17 cellular contexts compared by ENCODE assay signal in genomic region chr3:49664300-49664699, GRCh38. TPM values are rescaled to one million over a fixed set of nuclear protein-coding genes. Genes with fewer than 3 reads are reported as not detected.
DNase-seq lines count a peak whose midpoint lies in the region; ATAC-seq and TF ChIP-seq lines count a peak whose summit lies in the region.
"Had no signal": no experiment of that assay in that cellular context is flagged by ENCODE, and none has a peak within 500 bp of the region (broad histone marks: within the 10 kb centered on the region; RNA-seq: fewer than 3 reads in every experiment).

No MANE protein-coding gene starts in this region.

- intact Hi-C loops in dorsolateral prefrontal cortex (cut with DNase I) (no loop called here), natural killer cell (cut with micrococcal nuclease) (no loop called here)

- H3K27ac Mint-ChIP-seq in nephron progenitor cell (peak overlapping the region; percentile 18), natural killer cell (no peak overlapping the region)
- H3K27ac Mint-ChIP-seq: GM23338 had no signal

- H3K4me1 Mint-ChIP-seq in nephron progenitor cell (peaks cover 36% of the 10 kb centered on the region), natural killer cell (no peaks in the 10 kb centered on the region)
- H3K4me1 Mint-ChIP-seq: CD4-positive, alpha-beta memory T cell had no signal

- no peak overlapping the region for H3K4me3 Mint-ChIP-seq in nephron progenitor cell
- H3K4me3 Mint-ChIP-seq in natural killer cell, result no peak overlapping the region
- H3K4me3 Mint-ChIP-seq: CD4-positive, alpha-beta memory T cell; GM23338; H9 had no signal

- H3K36me3 Mint-ChIP-seq in nephron progenitor cell (ENCODE audit: low read depth) (no peaks in the 10 kb centered on the region), natural killer cell (no peaks in the 10 kb centered on the region)
- H3K36me3 Mint-ChIP-seq: CD4-positive, alpha-beta memory T cell had no signal

- no peaks in the 10 kb centered on the region for H3K36me3 ChIP-seq in NT2/D1 (ENCODE audit: insufficient read depth, insufficient read length, low read length)

- H3K4me1 ChIP-seq in NT2/D1 (ENCODE audit: insufficient read depth, insufficient read length), result peaks cover 25% of the 10 kb centered on the region

- H3K27me3 ChIP-seq in NT2/D1 (ENCODE audit: insufficient read depth, insufficient read length) (no peaks in the 10 kb centered on the region), dorsolateral prefrontal cortex (no peaks in the 10 kb centered on the region)

- peak; percentile 9 for DNase-seq in NCI-H69 (lab: John Stamatoyannopoulos, UW)
- DNase-seq in NT2/D1 (ENCODE audit: low read depth, low spot score), result no peak
- no peak for DNase-seq in dorsolateral prefrontal cortex
- no peak for DNase-seq in nephron progenitor cell
- DNase-seq in natural killer cell, result no peak
- no peak for DNase-seq in midbrain (lab: John Stamatoyannopoulos, UW)
- DNase-seq: CD4-positive, alpha-beta memory T cell; COR-L47; DMS153; DND-41; H9 had no signal

- TF ChIP-seq CTCF in dorsolateral prefrontal cortex (IDR thresholded peaks at IDR 0.05 in 54 of 56, conservative IDR thresholded peaks at IDR 0.05 in 2 of 56; ENCODE audit: low read depth in 1 of 56, partially characterized antibody in 56 of 56) (no peak), nephron progenitor cell (IDR thresholded peaks at IDR 0.05) (no peak), natural killer cell (IDR thresholded peaks at IDR 0.05) (no peak)

- no peaks in the 10 kb centered on the region for H3K9me3 Mint-ChIP-seq in nephron progenitor cell
- H3K9me3 Mint-ChIP-seq in natural killer cell, result no peaks in the 10 kb centered on the region
- H3K9me3 Mint-ChIP-seq: GM23338, H9 had no signal

- no peaks in the 10 kb centered on the region for H3K9me3 ChIP-seq in NT2/D1 (ENCODE audit: insufficient read depth, low read length)

- ATAC-seq in GM18907 (IDR thresholded peaks at IDR 0.05; ENCODE audit: unreplicated experiment) (no peak), natural killer cell (no peak), HG03469 (IDR thresholded peaks at IDR 0.05; ENCODE audit: unreplicated experiment) (no peak)
- ATAC-seq: HCT116 had no signal

- peak overlapping the region; percentile 28 for H3K9ac ChIP-seq in NT2/D1 (ENCODE audit: insufficient read length, low read depth)

- peak overlapping the region in 38 of 59 donors; percentile 10 to 78 (median 49) for H3K27ac ChIP-seq in dorsolateral prefrontal cortex

- H3K27me3 Mint-ChIP-seq in nephron progenitor cell (ENCODE audit: low read depth, poor library complexity) (peaks cover 8% of the 10 kb centered on the region), natural killer cell (ENCODE audit: low read depth in 2 of 2) (peaks cover 0 to 9% of the 10 kb centered on the region in 2 donors)

- H3K4me3 ChIP-seq in NT2/D1 (ENCODE audit: insufficient read length, low read depth), result no peak overlapping the region
- H3K4me3 ChIP-seq in dorsolateral prefrontal cortex, result no peak overlapping the region
- H3K4me3 ChIP-seq: GM23338 had no signal

RNA-seq across cellular contexts. Expression of gene APEH, which starts 9.9 kb away (rescaled TPM):
- total RNA-seq in dorsolateral prefrontal cortex (100 to 1,000 TPM in 17 of 120 experiments, 10 to 100 TPM in 103; 53.0 to 121 (median 85.4) TPM), natural killer cell (10 to 100 TPM; 62.8 to 95.7 (median 77.5) TPM)

RNA-seq across cellular contexts. Expression of gene MST1, which starts 25.0 kb away (rescaled TPM):
- total RNA-seq in dorsolateral prefrontal cortex, result 10 to 100 TPM in 114 of 120 experiments, 1 to 10 TPM in 6; 8.8 to 30.0 (median 15.2) TPM
- 10 to 100 TPM in 2 of 3 donors, 1 to 10 TPM in 1; 9.5 to 19.1 (median 15.2) TPM for total RNA-seq in natural killer cell

RNA-seq across cellular contexts. Expression of gene RNF123, which starts 25.1 kb away (rescaled TPM):
- total RNA-seq in dorsolateral prefrontal cortex (100 to 1,000 TPM in 1 of 120 experiments, 10 to 100 TPM in 119; 43.7 to 103 (median 67.5) TPM), natural killer cell (10 to 100 TPM; 48.5 to 58.7 (median 55.6) TPM)

RNA-seq across cellular contexts. Expression of gene AMIGO3, which starts 55.2 kb away (rescaled TPM):
- total RNA-seq in dorsolateral prefrontal cortex (1 to 10 TPM in 1 of 120 experiments, under 1 TPM in 12, not detected in 107; 0.22 to 1.6 (median 0.32) TPM), natural killer cell (1 to 10 TPM in 2 of 3 donors, not detected in 1; 1.3 to 1.9 TPM)
- total RNA-seq: A673; CD4-positive, alpha-beta memory T cell; H4 had no signal

RNA-seq across cellular contexts. Expression of gene GMPPB, which starts 59.5 kb away (rescaled TPM):
- total RNA-seq in dorsolateral prefrontal cortex, result 10 to 100 TPM; 10.6 to 25.4 (median 17.0) TPM
- total RNA-seq in natural killer cell, result 10 to 100 TPM; 24.1 to 28.9 (median 27.5) TPM
